Comparison of ENCODE assay signal across 18 cellular contexts in genomic region chr16:77898671-77899211, GRCh38.
DNase-seq lines count a peak whose midpoint lies in the region; ATAC-seq and TF ChIP-seq lines count a peak whose summit lies in the region.
"Had no signal": no experiment of that assay in that cellular context is flagged by ENCODE, and none has a peak within 500 bp of the region (broad histone marks: within the 10 kb centered on the region; RNA-seq: fewer than 3 reads in every experiment).

No MANE protein-coding gene starts in this region.

- TF ChIP-seq CTCF in MCF 10A (IDR thresholded peaks at IDR 0.05; ENCODE audit: unreplicated experiment), result no peak
- TF ChIP-seq CTCF in mammary epithelial cell (conservative IDR thresholded peaks at IDR 0.05 in 1 of 2, IDR thresholded peaks at IDR 0.05 in 1 of 2; ENCODE audit: extremely low read depth in 1 of 2, insufficient read depth in 1 of 2, low read depth in 1 of 2, low read length in 2 of 2), result no peak
- TF ChIP-seq CTCF in thyroid gland (IDR thresholded peaks at IDR 0.05), result no peak
- no peak for TF ChIP-seq CTCF in Calu3 (IDR thresholded peaks at IDR 0.05; ENCODE audit: unreplicated experiment)

- CTCF ChIA-PET in MCF 10A (lab: Yijun Ruan, JAX) (interaction anchor here (0.5 to 1.2 kb wide), 5 partner anchors 9 to 83 kb away, joined by 3 to 4 read pairs (median 3); no protein-coding TSS in a partner anchor), mammary epithelial cell (lab: Charles Lee; ENCODE audit: low non-redundant PET) (no interaction called here), Calu3 (lab: Charles Lee) (interaction anchor here (0.6 kb wide), 1 partner anchor 8 kb away, joined by 4 read pairs; no protein-coding TSS in a partner anchor)

- ATAC-seq in HG03139 (IDR thresholded peaks at IDR 0.05; ENCODE audit: unreplicated experiment), result no peak

- dilution Hi-C loops in mammary epithelial cell (cut with HindIII; ENCODE audit: low sequenced_read_pairs), result no loop called here

- BruUV-seq in MCF 10A (replicated peaks; lab: Mats Ljungman, UMichigan), result no TSS peak
- no TSS peak for BruUV-seq in mammary epithelial cell (replicated peaks; lab: Mats Ljungman, UMichigan)
- no TSS peak for BruUV-seq in Calu3 (replicated peaks; lab: Mats Ljungman, UMichigan)

- H2AFZ ChIP-seq in mammary epithelial cell (ENCODE audit: low read depth, low read length), result no peak overlapping the region

- no peaks in the 10 kb centered on the region for H3K36me3 ChIP-seq in mammary epithelial cell (ENCODE audit: insufficient read depth, low read length)
- no peaks in the 10 kb centered on the region for H3K36me3 ChIP-seq in thyroid gland
- H3K36me3 ChIP-seq: SJSA1, uterus had no signal

- H3K27ac ChIP-seq in mammary epithelial cell (ENCODE audit: insufficient read depth, low read depth, low read length), result no peak overlapping the region
- peak overlapping the region; percentile 48 to 93 (median 68) for H3K27ac ChIP-seq in thyroid gland
- H3K27ac ChIP-seq: SJSA1, uterus had no signal

- no peak overlapping the region for H3K4me2 ChIP-seq in mammary epithelial cell (ENCODE audit: insufficient read depth, low read depth, low read length)

- H3K9me3 ChIP-seq in mammary epithelial cell (replicated peaks; ENCODE audit: insufficient read depth, low read length) (no peaks in the 10 kb centered on the region), thyroid gland (no peaks in the 10 kb centered on the region)
- H3K9me3 ChIP-seq: SJSA1, uterus had no signal

- no peak overlapping the region for H3K27ac Mint-ChIP-seq in MCF 10A (ENCODE audit: low read depth, unreplicated experiment)
- H3K27ac Mint-ChIP-seq in Calu3 (ENCODE audit: unreplicated experiment), result no peak overlapping the region
- H3K27ac Mint-ChIP-seq: B cell, immature natural killer cell had no signal

- in situ Hi-C loops in mammary epithelial cell (cut with MboI; ENCODE audit: low sequenced_read_pairs in 2 of 2), result no loop called here

- H3K4me1 Mint-ChIP-seq in MCF 10A (ENCODE audit: insufficient read depth, unreplicated experiment) (no peaks in the 10 kb centered on the region), Calu3 (ENCODE audit: low read depth, unreplicated experiment) (no peaks in the 10 kb centered on the region)
- H3K4me1 Mint-ChIP-seq: B cell, immature natural killer cell had no signal

- H3K36me3 Mint-ChIP-seq in MCF 10A (ENCODE audit: insufficient read depth, unreplicated experiment), result no peaks in the 10 kb centered on the region
- no peaks in the 10 kb centered on the region for H3K36me3 Mint-ChIP-seq in Calu3 (ENCODE audit: insufficient read depth, unreplicated experiment)
- H3K36me3 Mint-ChIP-seq: immature natural killer cell had no signal

- DNase-seq in MCF 10A (ENCODE audit: unreplicated experiment) (peak; percentile 11), mammary epithelial cell (no peak), NCI-H69 (lab: John Stamatoyannopoulos, UW) (peak; percentile 3), fibroblast of gingiva (ENCODE audit: low read depth) (peak; percentile 75), thyroid gland (peak; percentile 58 to 79), Calu3 (no peak), NCI-H1417 treated with DMSO at 0.1 percent for 48 hours (lab: John Stamatoyannopoulos, UW) (no peak)
- DNase-seq: foreskin melanocyte; GF-D8; immature natural killer cell; NCI-H1105 treated with DMSO at 0.1 percent for 48 hours; retina; stimulated activated CD4-positive, alpha-beta T cell treated with anti-CD3 and anti-CD28 coated beads, Interleukin-4, amount 100 ng/mL, for 1 hour; stimulated activated naive CD4-positive, alpha-beta T cell treated with Interleukin-2 at 50 U/mL for 16 hours; uterus had no signal

- H3K4me3 Mint-ChIP-seq in MCF 10A (ENCODE audit: unreplicated experiment), result no peak overlapping the region
- no peak overlapping the region for H3K4me3 Mint-ChIP-seq in Calu3 (ENCODE audit: low read depth, unreplicated experiment)
- H3K4me3 Mint-ChIP-seq: B cell, immature natural killer cell had no signal

- H4K20me1 ChIP-seq in mammary epithelial cell (ENCODE audit: insufficient read depth, low read length), result no peaks in the 10 kb centered on the region

- no peaks in the 10 kb centered on the region for H3K79me2 ChIP-seq in mammary epithelial cell (ENCODE audit: insufficient read depth, low read length)

- peak in 1 of 2 donors; percentile 26 for TF ChIP-seq POLR2A in thyroid gland (IDR thresholded peaks at IDR 0.05)

- H3K4me1 ChIP-seq in mammary epithelial cell (ENCODE audit: insufficient read depth, low read length) (no peaks in the 10 kb centered on the region), thyroid gland (peaks cover 23 to 47% of the 10 kb centered on the region in 2 donors)
- H3K4me1 ChIP-seq: SJSA1, uterus had no signal

- intact Hi-C loops in MCF 10A (cut with micrococcal nuclease), result no loop called here
- intact Hi-C loops in mammary epithelial cell (cut with micrococcal nuclease), result no loop called here
- intact Hi-C loops in thyroid gland (cut with DNase I), result no loop called here
- intact Hi-C loops in Calu3 (cut with micrococcal nuclease; ENCODE audit: unreplicated experiment), result no loop called here

- H3K27me3 Mint-ChIP-seq in MCF 10A (ENCODE audit: insufficient read depth, unreplicated experiment) (no peaks in the 10 kb centered on the region), Calu3 (ENCODE audit: unreplicated experiment) (peaks cover 19% of the 10 kb centered on the region)

- POLR2A ChIA-PET in MCF 10A (lab: Yijun Ruan, JAX), result no interaction called here

- H3K9me3 Mint-ChIP-seq in MCF 10A (ENCODE audit: unreplicated experiment), result no peaks in the 10 kb centered on the region
- H3K9me3 Mint-ChIP-seq in Calu3 (ENCODE audit: low read depth, unreplicated experiment), result peaks cover 7% of the 10 kb centered on the region
- H3K9me3 Mint-ChIP-seq: immature natural killer cell had no signal

- 22% methylated on average over 2 of the region's 2 CpGs for WGBS in mammary epithelial cell (ENCODE audit: low coverage, missing lambda C conversion rate)
- WGBS in thyroid gland, 2 donors, result 21 to 36% methylated on average over 2 of the region's 2 CpGs

- H3K27me3 ChIP-seq in mammary epithelial cell (ENCODE audit: insufficient read depth, low read length) (peaks cover 2% of the 10 kb centered on the region), thyroid gland (no peaks in the 10 kb centered on the region)
- H3K27me3 ChIP-seq: SJSA1, uterus had no signal

- no peak overlapping the region for H3K9ac ChIP-seq in mammary epithelial cell (ENCODE audit: insufficient read depth, low read length)

- H3K4me3 ChIP-seq in mammary epithelial cell (replicated peaks in 1 of 3; ENCODE audit: insufficient read depth in 1 of 3, low read depth in 2 of 3, low read length in 3 of 3) (no peak overlapping the region), thyroid gland (replicated peaks in 1 of 3) (no peak overlapping the region)
- H3K4me3 ChIP-seq: SJSA1, uterus had no signal

Comparison
In these comparisons a context has a peak if more than half of its experiments do, and no peak if none do; other contexts are left out.
1. DNase-seq: peak in MCF 10A (single experiment), NCI-H69 (single experiment), fibroblast of gingiva (single experiment) and thyroid gland (2 of 2); none in mammary epithelial cell (single experiment), Calu3 (single experiment) and NCI-H1417 treated with DMSO at 0.1 percent for 48 hours (single experiment).